Comparison of ENCODE assay signal across 20 cellular contexts in genomic region chr2:117979911-117980341, GRCh38. TPM values are rescaled to one million over a fixed set of nuclear protein-coding genes. Genes with fewer than 3 reads are reported as not detected.
DNase-seq lines count a peak whose midpoint lies in the region; ATAC-seq and TF ChIP-seq lines count a peak whose summit lies in the region.
"Had no signal": no experiment of that assay in that cellular context is flagged by ENCODE, and none has a peak within 500 bp of the region (broad histone marks: within the 10 kb centered on the region; RNA-seq: fewer than 3 reads in every experiment).

No MANE protein-coding gene starts in this region.

- H2AFZ ChIP-seq in GM23338 = no peak overlapping the region

- no peaks in the 10 kb centered on the region for H3K9me3 Mint-ChIP-seq in GM23338
- H3K9me3 Mint-ChIP-seq: CD4-positive, alpha-beta memory T cell; dendritic cell treated with granulocyte-macrophage colony-stimulating factor and Interleukin-4, amounts not matched to agents 40 ng/mL and 50 ng/mL, for 4 days had no signal

- H4K20me1 ChIP-seq in GM23338 (replicated peaks; ENCODE audit: insufficient read depth) = peaks cover 15% of the 10 kb centered on the region; the same call in 1 of the 2 replicates

- H3K79me2 ChIP-seq in GM23338 (replicated peaks; ENCODE audit: insufficient read depth) = no peaks in the 10 kb centered on the region

- H3K4me1 Mint-ChIP-seq in GM23338 = peaks cover 19% of the 10 kb centered on the region

- no peak overlapping the region for H3K27ac Mint-ChIP-seq in GM23338
- H3K27ac Mint-ChIP-seq: dendritic cell treated with granulocyte-macrophage colony-stimulating factor and Interleukin-4, amounts not matched to agents 40 ng/mL and 50 ng/mL, for 4 days had no signal

- H3K4me3 Mint-ChIP-seq in GM23338 = no peak overlapping the region
- H3K4me3 Mint-ChIP-seq: CD4-positive, alpha-beta memory T cell; dendritic cell treated with granulocyte-macrophage colony-stimulating factor and Interleukin-4, amounts not matched to agents 40 ng/mL and 50 ng/mL, for 4 days had no signal

- H3K4me3 ChIP-seq in GM23338 (no peak overlapping the region), left lung (no peak overlapping the region), subcutaneous abdominal adipose tissue (ENCODE audit: low read depth in 1 of 5, low read length in 5 of 5) (no peak overlapping the region)
- H3K4me3 ChIP-seq: K562 had no signal

- DNase-seq in GM23338 (ENCODE audit: low spot score) = no peak
- DNase-seq in amniotic epithelial cell (ENCODE audit: low read depth) = peak; percentile 80
- no peak for DNase-seq in left lung
- no peak for DNase-seq in SHP77 treated with DMSO at 0.1 percent for 48 hours (lab: John Stamatoyannopoulos, UW)
- DNase-seq in stimulated activated CD4-positive, alpha-beta T cell treated with anti-CD3 and anti-CD28 coated beads, Interleukin-2, amount 100 ng/mL, for 24 hours = no peak
- DNase-seq in NCI-H345 (lab: John Stamatoyannopoulos, UW) = no peak
- DNase-seq: activated CD4-positive, alpha-beta T cell treated with anti-CD3 and anti-CD28 coated beads, Interleukin-2, amount 50 U/mL, for 1 hour; activated T-cell treated with anti-CD3 and anti-CD28 coated beads, Interleukin-2, amount 50 U/mL, for 48 hours; CD4-positive, alpha-beta memory T cell; GOT3; NCI-H1694; NCI-H748 treated with DMSO at 0.1 percent for 48 hours; posterior cingulate gyrus; stimulated activated CD4-positive, alpha-beta T cell treated with anti-CD3 and anti-CD28 coated beads, Interleukin-1b, Interleukin-23, amount 100 ng/mL, for 48 hours; stimulated activated CD8-positive, alpha-beta memory T cell treated with anti-CD3 and anti-CD28 coated beads, Interleukin-4, amount 100 ng/mL, for 48 hours; T1000 had no signal

- peak overlapping the region in 1 of 5 donors; percentile 33 for H3K9ac ChIP-seq in subcutaneous abdominal adipose tissue (ENCODE audit: low read length in 5 of 5)

- no peaks in the 10 kb centered on the region for H3K36me3 ChIP-seq in GM23338 (ENCODE audit: insufficient read depth)
- H3K36me3 ChIP-seq in left lung = peaks cover 0 to 60% of the 10 kb centered on the region in 2 donors
- peaks cover 10 to 54% (median 35%) of the 10 kb centered on the region in 5 donors for H3K36me3 ChIP-seq in subcutaneous abdominal adipose tissue (ENCODE audit: control insufficient read depth in 5 of 5, insufficient read depth in 5 of 5, low read length in 5 of 5)

- TF ChIP-seq CTCF in GM23338 (conservative IDR thresholded peaks at IDR 0.05; ENCODE audit: low read depth in 2 of 2) = no peak
- TF ChIP-seq CTCF in left lung (IDR thresholded peaks at IDR 0.05) = no peak

- H3F3A ChIP-seq in GM23338 (replicated peaks; ENCODE audit: low read depth) = no peaks in the 10 kb centered on the region

- no peaks in the 10 kb centered on the region for H3K27me3 Mint-ChIP-seq in GM23338 (ENCODE audit: insufficient read depth, low read depth, poor library complexity)
- H3K27me3 Mint-ChIP-seq: CD4-positive, alpha-beta memory T cell; dendritic cell treated with granulocyte-macrophage colony-stimulating factor and Interleukin-4, amounts not matched to agents 40 ng/mL and 50 ng/mL, for 4 days had no signal

- intact Hi-C loops in left lung (cut with DNase I) = no loop called here

- no peaks in the 10 kb centered on the region for H3K9me2 ChIP-seq in GM23338 (ENCODE audit: insufficient read depth)

- H3K36me3 Mint-ChIP-seq in GM23338 (ENCODE audit: low read depth) = peaks cover 7% of the 10 kb centered on the region; the same call in 2 of the 3 replicates

- H3K4me2 ChIP-seq in GM23338 = no peak overlapping the region

- 0 out of 2 replicates have a peak overlapping the region, but pooled peaks have one; percentile 67 for H3K27ac ChIP-seq in GM23338 (ENCODE audit: low read depth)
- H3K27ac ChIP-seq in left lung = peak overlapping the region; percentile 23 to 70
- H3K27ac ChIP-seq in subcutaneous abdominal adipose tissue (ENCODE audit: low read depth, low read length) = peak overlapping the region; percentile 88

- H3K4me1 ChIP-seq in GM23338 (ENCODE audit: insufficient read depth) (peaks cover 8% of the 10 kb centered on the region; the same call in 1 of the 2 replicates), left lung (peaks cover 3 to 42% of the 10 kb centered on the region in 2 donors), subcutaneous abdominal adipose tissue (ENCODE audit: control insufficient read depth in 5 of 5, insufficient read depth in 5 of 5, low read length in 5 of 5) (peaks cover 0 to 18% (median 12%) of the 10 kb centered on the region in 5 donors)

- H3K27me3 ChIP-seq in GM23338 (ENCODE audit: insufficient read depth) (no peaks in the 10 kb centered on the region), left lung (no peaks in the 10 kb centered on the region), subcutaneous abdominal adipose tissue (ENCODE audit: control insufficient read depth in 5 of 5, insufficient read depth in 4 of 5, low read length in 5 of 5) (no peaks in the 10 kb centered on the region)

- no peaks in the 10 kb centered on the region for H3K9me3 ChIP-seq in left lung
- no peaks in the 10 kb centered on the region for H3K9me3 ChIP-seq in subcutaneous abdominal adipose tissue (ENCODE audit: control insufficient read depth in 5 of 5, low read length in 5 of 5)

- peak; percentile 32; the same call in 2 of the 3 replicates for ATAC-seq in GM23338
- ATAC-seq in left lung = peak; percentile 29
- ATAC-seq in GM18909 (IDR thresholded peaks at IDR 0.05; ENCODE audit: poor library complexity, unreplicated experiment) = no peak
- ATAC-seq: K562 had no signal

TF ChIP-seq in GM23338, 12 proteins besides CTCF, POLR2A, EP300 and RAD21 (continues in another document):
- TF ChIP-seq EZH2phosphoT487 (IDR thresholded peaks at IDR 0.05; ENCODE audit: unreplicated experiment) (no peak), ZNF331 (CRISPR knock-in tag; IDR thresholded peaks at IDR 0.05; ENCODE audit: low read depth) (no peak), EZH2 (IDR thresholded peaks at IDR 0.05; ENCODE audit: low read depth, unreplicated experiment) (no peak), ZNF114 (CRISPR knock-in tag; IDR thresholded peaks at IDR 0.05) (no peak), JUNB (IDR thresholded peaks at IDR 0.05; ENCODE audit: unreplicated experiment) (no peak), ETS1 (IDR thresholded peaks at IDR 0.05) (no peak), POLR2AphosphoS5 (IDR thresholded peaks at IDR 0.05; ENCODE audit: low read depth) (no peak), STAT1 (IDR thresholded peaks at IDR 0.05; ENCODE audit: unreplicated experiment) (no peak), NANOG (IDR thresholded peaks at IDR 0.05; ENCODE audit: borderline replicate concordance) (no peak), CREB1 (CRISPR knock-in tag; IDR thresholded peaks at IDR 0.05; ENCODE audit: low read depth) (no peak)

RNA-seq across cellular contexts. Expression of gene CCDC93, which starts 33.9 kb away (rescaled TPM):
- total RNA-seq in GM23338 (2014; rRNA removed; shearing (Covaris generic)) = 9.8 and 13.1 TPM in 2 replicates
- 12.3 and 16.8 TPM in 2 replicates for polyA plus RNA-seq in GM23338 (2016; fragmentation: Nextera tagmentation; extraction: Ambion mirVana)
- 10 to 100 TPM; 30.2 to 49.0 TPM for total RNA-seq in left lung
